8 cellular contexts compared by ENCODE assay signal in the genomic region with DNA sequence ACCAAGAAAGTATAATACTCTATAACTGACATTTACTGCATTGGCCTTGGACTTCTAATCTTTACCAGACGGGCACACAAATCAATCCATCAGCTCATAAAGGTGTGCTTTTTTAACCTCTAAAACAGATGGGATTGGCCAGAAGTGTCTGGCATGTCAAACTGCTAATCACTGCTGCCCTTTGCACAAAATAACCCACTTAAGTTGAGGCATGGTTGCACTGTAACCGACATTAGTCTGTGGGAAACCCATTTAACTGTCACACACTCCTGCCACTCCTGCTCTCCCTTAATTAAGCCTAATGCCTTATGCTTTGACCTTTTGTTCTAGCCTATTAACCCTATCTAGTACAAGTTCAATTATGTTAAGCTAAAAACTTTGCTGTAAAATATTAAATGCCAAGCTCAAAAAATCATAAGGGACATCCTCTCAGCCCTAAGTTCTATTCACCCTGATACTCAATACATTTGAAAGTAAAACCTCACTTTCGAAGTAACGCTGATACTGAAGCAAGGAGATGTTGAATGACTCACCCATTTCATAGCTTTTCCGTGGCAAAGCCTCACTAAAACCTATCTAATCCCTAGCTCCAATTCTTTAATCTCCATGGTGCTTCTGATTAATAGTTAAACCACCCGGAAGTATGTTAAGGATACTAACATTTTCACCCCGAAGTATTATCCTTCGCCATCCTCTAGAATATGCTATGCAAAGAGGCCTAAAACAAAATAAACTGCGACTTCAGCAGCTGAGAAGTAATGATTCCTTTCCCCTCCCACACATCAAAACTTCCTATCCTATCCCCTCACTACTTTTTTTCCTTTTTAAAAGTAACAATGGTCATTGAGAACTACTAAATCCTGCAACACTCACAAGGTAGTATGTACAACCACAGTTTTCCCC. TPM values are rescaled to one million over a fixed set of nuclear protein-coding genes. Genes with fewer than 3 reads are reported as not detected.
DNase-seq lines count a peak whose midpoint lies in the region; ATAC-seq and TF ChIP-seq lines count a peak whose summit lies in the region.

No MANE protein-coding gene starts in this region.

- peaks cover under 1% of the 10 kb centered on the region for H3K9me3 Mint-ChIP-seq in type B pancreatic cell

- no peak for TF ChIP-seq CTCF in epithelial cell of proximal tubule (conservative IDR thresholded peaks at IDR 0.05; ENCODE audit: low read depth, low read length)
- TF ChIP-seq CTCF in type B pancreatic cell (conservative IDR thresholded peaks at IDR 0.05): no peak

- H3K36me3 Mint-ChIP-seq in type B pancreatic cell: peaks cover 8% of the 10 kb centered on the region

- DNase-seq in NCI-H1105 (lab: John Stamatoyannopoulos, UW) (peak; percentile 36), epithelial cell of proximal tubule (ENCODE audit: low read depth) (no peak), type B pancreatic cell (ENCODE audit: extremely low spot score, unreplicated experiment) (no peak), NCI-H187 treated with DMSO at 0.1 percent for 48 hours (lab: John Stamatoyannopoulos, UW) (no peak), DMS79 (lab: John Stamatoyannopoulos, UW) (no peak), NCI-H146 (lab: John Stamatoyannopoulos, UW) (no peak)

- H3K4me3 ChIP-seq in GM08714 (ENCODE audit: low read length) (peak overlapping the region; percentile 48), epithelial cell of proximal tubule (ENCODE audit: low read depth, low read length) (peak overlapping the region; percentile 38)

- no peaks in the 10 kb centered on the region for H3K27me3 Mint-ChIP-seq in type B pancreatic cell

- H3K27ac Mint-ChIP-seq in type B pancreatic cell: peak overlapping the region; percentile 42

- peaks cover 60% of the 10 kb centered on the region for H3K4me1 Mint-ChIP-seq in type B pancreatic cell (ENCODE audit: unreplicated experiment)

- H3K4me3 Mint-ChIP-seq in type B pancreatic cell: peak overlapping the region; percentile 35

- ATAC-seq in GM21576 (IDR thresholded peaks at IDR 0.05; ENCODE audit: unreplicated experiment): peak; percentile 79

RNA-seq across cellular contexts. Expression of gene NRIP1, which starts 12.9 kb away (rescaled TPM):
- total RNA-seq in epithelial cell of proximal tubule: 53.5 and 81.1 TPM in 2 replicates
- total RNA-seq in type B pancreatic cell (ENCODE audit: low replicate concordance): 52.5 and 88.6 TPM in 2 replicates
